Comparison of ENCODE assay signal across 8 cellular contexts in genomic region chr13:32669030-32669646, GRCh38.
DNase-seq lines count a peak whose midpoint lies in the region; ATAC-seq and TF ChIP-seq lines count a peak whose summit lies in the region.

No MANE protein-coding gene starts in this region.

- intact Hi-C loops in activated CD8-positive, alpha-beta T cell treated with anti-CD3 and anti-CD28 coated beads for 36 hours (cut with micrococcal nuclease), result no loop called here

- H3K27ac Mint-ChIP-seq in activated CD8-positive, alpha-beta T cell treated with anti-CD3 and anti-CD28 coated beads for 36 hours, result no peak overlapping the region
- no peak overlapping the region for H3K27ac Mint-ChIP-seq in type B pancreatic cell
- H3K27ac Mint-ChIP-seq in activated CD8-positive, alpha-beta memory T cell treated with anti-CD3 and anti-CD28 coated beads, Interleukin-2, amount 10 ng/mL, durations not matched to agents 7 days and 5 days, result no peak overlapping the region

- POLR2A ChIA-PET in activated CD8-positive, alpha-beta T cell treated with anti-CD3 and anti-CD28 coated beads for 36 hours (lab: Charles Lee), result interaction anchor here (0.7 kb wide), 1 partner anchor 16 kb away, joined by 6 read pairs; no protein-coding TSS in a partner anchor

- peaks cover 7% of the 10 kb centered on the region for H3K4me1 Mint-ChIP-seq in activated CD8-positive, alpha-beta T cell treated with anti-CD3 and anti-CD28 coated beads for 36 hours (ENCODE audit: low read depth)
- H3K4me1 Mint-ChIP-seq in type B pancreatic cell (ENCODE audit: unreplicated experiment), result peaks cover 5% of the 10 kb centered on the region
- no peaks in the 10 kb centered on the region for H3K4me1 Mint-ChIP-seq in activated CD8-positive, alpha-beta memory T cell treated with anti-CD3 and anti-CD28 coated beads, Interleukin-2, amount 10 ng/mL, durations not matched to agents 7 days and 5 days

- CTCF ChIA-PET in activated CD8-positive, alpha-beta T cell treated with anti-CD3 and anti-CD28 coated beads for 36 hours (lab: Charles Lee), result interaction anchor here (0.6 to 6.9 kb wide), 26 partner anchors 10 to 666 kb away, joined by 3 to 48 read pairs (median 4); partner anchors contain the start of gene PDS5B
- CTCF ChIA-PET in activated CD8-positive, alpha-beta memory T cell treated with anti-CD3 and anti-CD28 coated beads, Interleukin-2, amount 10 ng/mL, durations not matched to agents 7 days and 5 days (lab: Charles Lee), result interaction anchor here (1.0 to 3.2 kb wide), 14 partner anchors 9 to 348 kb away, joined by 3 to 21 read pairs (median 4); partner anchors contain the start of genes KL and PDS5B

- peaks cover 17% of the 10 kb centered on the region for H3K36me3 Mint-ChIP-seq in activated CD8-positive, alpha-beta T cell treated with anti-CD3 and anti-CD28 coated beads for 36 hours (ENCODE audit: low read depth)
- H3K36me3 Mint-ChIP-seq in type B pancreatic cell, result peaks cover 27% of the 10 kb centered on the region
- H3K36me3 Mint-ChIP-seq in activated CD8-positive, alpha-beta memory T cell treated with anti-CD3 and anti-CD28 coated beads, Interleukin-2, amount 10 ng/mL, durations not matched to agents 7 days and 5 days, result peaks cover 14% of the 10 kb centered on the region

- H3K4me3 ChIP-seq in AG09309 (ENCODE audit: control insufficient read depth, low read depth, low read length), result no peak overlapping the region

- H3K9me3 Mint-ChIP-seq in activated CD8-positive, alpha-beta T cell treated with anti-CD3 and anti-CD28 coated beads for 36 hours, result no peaks in the 10 kb centered on the region
- H3K9me3 Mint-ChIP-seq in type B pancreatic cell, result no peaks in the 10 kb centered on the region
- no peaks in the 10 kb centered on the region for H3K9me3 Mint-ChIP-seq in activated CD8-positive, alpha-beta memory T cell treated with anti-CD3 and anti-CD28 coated beads, Interleukin-2, amount 10 ng/mL, durations not matched to agents 7 days and 5 days (ENCODE audit: low read depth)

- peak; percentile 72 for TF ChIP-seq CTCF in AG09309 (IDR thresholded peaks at IDR 0.05; ENCODE audit: control insufficient read depth, insufficient read depth, low read depth, low read length, missing control alignments)
- TF ChIP-seq CTCF in GM12873 (IDR thresholded peaks at IDR 0.05; ENCODE audit: insufficient read depth, low read depth, low read length, missing control alignments), result peak; percentile 62
- TF ChIP-seq CTCF in activated CD8-positive, alpha-beta T cell treated with anti-CD3 and anti-CD28 coated beads for 36 hours (IDR thresholded peaks at IDR 0.05), result peak; percentile 56
- TF ChIP-seq CTCF in type B pancreatic cell (conservative IDR thresholded peaks at IDR 0.05), result peak; percentile 86

- H3K4me3 Mint-ChIP-seq in activated CD8-positive, alpha-beta T cell treated with anti-CD3 and anti-CD28 coated beads for 36 hours, result no peak overlapping the region
- H3K4me3 Mint-ChIP-seq in type B pancreatic cell, result no peak overlapping the region
- no peak overlapping the region for H3K4me3 Mint-ChIP-seq in activated CD8-positive, alpha-beta memory T cell treated with anti-CD3 and anti-CD28 coated beads, Interleukin-2, amount 10 ng/mL, durations not matched to agents 7 days and 5 days

- peak; percentile 56 for ATAC-seq in activated CD8-positive, alpha-beta T cell treated with anti-CD3 and anti-CD28 coated beads for 36 hours
- ATAC-seq in activated CD8-positive, alpha-beta memory T cell treated with anti-CD3 and anti-CD28 coated beads, Interleukin-2, amount 10 ng/mL, durations not matched to agents 7 days and 5 days, result no peak
- ATAC-seq in GM21825 (IDR thresholded peaks at IDR 0.05; ENCODE audit: unreplicated experiment), result no peak

- DNase-seq in AG09309 (ENCODE audit: low read depth) (peak; percentile 10), NCI-H2029 treated with DMSO at 0.1 percent for 48 hours (lab: John Stamatoyannopoulos, UW) (peak; percentile 5), iPS-NIHi11 (ENCODE audit: low spot score) (peak; percentile 37), type B pancreatic cell (ENCODE audit: extremely low spot score, unreplicated experiment) (no peak)
- DNase-seq in activated CD8-positive, alpha-beta T cell treated with anti-CD3 and anti-CD28 coated beads for 36 hours, result peak; percentile 21
- DNase-seq in activated CD8-positive, alpha-beta memory T cell treated with anti-CD3 and anti-CD28 coated beads, Interleukin-2, amount 10 ng/mL, durations not matched to agents 7 days and 5 days, result no peak

- H3K27me3 Mint-ChIP-seq in activated CD8-positive, alpha-beta T cell treated with anti-CD3 and anti-CD28 coated beads for 36 hours, result no peaks in the 10 kb centered on the region
- H3K27me3 Mint-ChIP-seq in type B pancreatic cell, result no peaks in the 10 kb centered on the region
- H3K27me3 Mint-ChIP-seq in activated CD8-positive, alpha-beta memory T cell treated with anti-CD3 and anti-CD28 coated beads, Interleukin-2, amount 10 ng/mL, durations not matched to agents 7 days and 5 days, result no peaks in the 10 kb centered on the region

Comparison
In these comparisons a context has a peak if more than half of its experiments do, and no peak if none do; other contexts are left out.
1. DNase-seq: peak in AG09309 (single experiment), NCI-H2029 treated with DMSO at 0.1 percent for 48 hours (single experiment), activated CD8-positive, alpha-beta T cell treated with anti-CD3 and anti-CD28 coated beads for 36 hours (single experiment) and iPS-NIHi11 (single experiment); none in type B pancreatic cell (single experiment) and activated CD8-positive, alpha-beta memory T cell treated with anti-CD3 and anti-CD28 coated beads, Interleukin-2, amount 10 ng/mL, durations not matched to agents 7 days and 5 days (single experiment).
2. Peak in every context shown above with its lines, with median percentiles within 50 percentile points of each other: CTCF ChIP-seq.